2 cellular contexts compared by ENCODE assay signal in the genomic region with DNA sequence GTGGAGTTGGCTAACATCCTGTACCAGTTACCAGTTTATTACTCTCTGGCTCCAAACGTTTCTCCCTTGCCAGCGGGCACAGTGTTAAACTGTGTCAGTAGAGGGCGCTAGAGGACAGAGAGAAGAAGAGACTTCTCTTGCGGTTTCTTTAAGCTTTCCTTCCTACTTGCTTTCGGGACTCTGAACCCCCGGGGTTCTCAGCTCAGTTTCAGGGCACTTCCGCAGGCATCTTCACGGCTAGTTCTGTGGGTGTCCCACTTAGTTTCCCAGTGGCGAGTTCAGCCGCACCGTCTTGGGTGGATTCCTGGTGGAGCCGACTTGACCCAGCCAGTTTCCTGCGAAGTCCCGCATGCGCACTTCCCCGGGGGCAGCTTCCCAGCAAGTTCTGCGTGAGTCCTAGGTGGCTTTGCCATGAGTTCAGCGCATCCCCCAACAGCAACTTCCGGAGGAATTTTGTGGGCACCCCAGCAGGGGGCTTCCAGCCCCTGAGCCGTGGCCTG.
TF ChIP-seq lines count a peak whose summit lies in the region.

No MANE protein-coding gene starts in this region.

TF ChIP-seq in HEK293, 187 proteins besides CTCF, POLR2A, EP300 and RAD21 (continued from another document and continues in another):
- TF ChIP-seq ZBTB49 (tag by site-specific recombination; IDR thresholded peaks at IDR 0.05; ENCODE audit: low read depth) (no peak), YY2 (tag by site-specific recombination; IDR thresholded peaks at IDR 0.05) (no peak), HOXA7 (CRISPR knock-in tag; IDR thresholded peaks at IDR 0.05; ENCODE audit: borderline replicate concordance) (no peak), ZNF23 (tag by site-specific recombination; IDR thresholded peaks at IDR 0.05; ENCODE audit: borderline replicate concordance) (no peak), ZNF558 (tag by site-specific recombination; IDR thresholded peaks at IDR 0.05) (0 out of 2 replicates have a peak, but pooled peaks have one; percentile 30), ZNF324 (tag by site-specific recombination; IDR thresholded peaks at IDR 0.05) (0 out of 2 replicates have a peak, but pooled peaks have one; percentile 29), ZBTB6 (tag by site-specific recombination; IDR thresholded peaks at IDR 0.05) (no peak), ZNF146 (tag by site-specific recombination; IDR thresholded peaks at IDR 0.05) (no peak), SCRT2 (tag by site-specific recombination; IDR thresholded peaks at IDR 0.05) (no peak), PRDM1 (tag by site-specific recombination; IDR thresholded peaks at IDR 0.05) (peak; percentile 62), ZNF600 (tag by site-specific recombination; IDR thresholded peaks at IDR 0.05) (peak; percentile 31; the same call in 1 of the 2 replicates), ZBTB10 (tag by site-specific recombination; IDR thresholded peaks at IDR 0.05) (peak; percentile 84), ZNF777 (tag by site-specific recombination; IDR thresholded peaks at IDR 0.05; ENCODE audit: borderline replicate concordance) (no peak), ZIC2 (tag by site-specific recombination; IDR thresholded peaks at IDR 0.05) (0 out of 2 replicates have a peak, but pooled peaks have one; percentile 18), ZBTB17 (tag by site-specific recombination; IDR thresholded peaks at IDR 0.05) (0 out of 2 replicates have a peak, but pooled peaks have one; percentile 34), ZNF366 (tag by site-specific recombination; conservative IDR thresholded peaks at IDR 0.05) (peak; percentile 80), TRIM28 (IDR thresholded peaks at IDR 0.05; ENCODE audit: borderline replicate concordance, low read length) (peak; percentile 63), ZNF2 (tag by site-specific recombination; IDR thresholded peaks at IDR 0.05) (peak; percentile 33; the same call in 1 of the 2 replicates), ZBTB8A (tag by site-specific recombination; IDR thresholded peaks at IDR 0.05) (peak; percentile 26; the same call in 1 of the 2 replicates), ZNF561 (tag by site-specific recombination; IDR thresholded peaks at IDR 0.05; ENCODE audit: borderline replicate concordance) (peak; percentile 25; the same call in 1 of the 2 replicates), ZFHX2 (tag by site-specific recombination; conservative IDR thresholded peaks at IDR 0.05) (no peak), WT1 (tag by site-specific recombination; IDR thresholded peaks at IDR 0.05) (no peak), ZNF660 (tag by site-specific recombination; IDR thresholded peaks at IDR 0.05) (peak; percentile 86), IKZF3 (tag by site-specific recombination; IDR thresholded peaks at IDR 0.05) (peak; percentile 34), ZNF311 (tag by site-specific recombination; IDR thresholded peaks at IDR 0.05; ENCODE audit: borderline replicate concordance) (no peak)
- TF ChIP-seq, protein P1, sequence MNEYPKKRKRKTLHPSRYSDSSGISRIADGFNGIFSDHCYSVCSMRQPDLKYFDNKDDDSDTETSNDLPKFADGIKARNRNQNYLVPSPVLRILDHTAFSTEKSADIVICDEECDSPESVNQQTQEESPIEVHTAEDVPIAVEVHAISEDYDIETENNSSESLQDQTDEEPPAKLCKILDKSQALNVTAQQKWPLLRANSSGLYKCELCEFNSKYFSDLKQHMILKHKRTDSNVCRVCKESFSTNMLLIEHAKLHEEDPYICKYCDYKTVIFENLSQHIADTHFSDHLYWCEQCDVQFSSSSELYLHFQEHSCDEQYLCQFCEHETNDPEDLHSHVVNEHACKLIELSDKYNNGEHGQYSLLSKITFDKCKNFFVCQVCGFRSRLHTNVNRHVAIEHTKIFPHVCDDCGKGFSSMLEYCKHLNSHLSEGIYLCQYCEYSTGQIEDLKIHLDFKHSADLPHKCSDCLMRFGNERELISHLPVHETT (tag by site-specific recombination; IDR thresholded peaks at IDR 0.05), result no peak

TF ChIP-seq in GM12878, 131 proteins besides CTCF, POLR2A, EP300 and RAD21 (continued from another document):
- TF ChIP-seq NBN (IDR thresholded peaks at IDR 0.05), result peak; percentile 80
- TF ChIP-seq IKZF2 (IDR thresholded peaks at IDR 0.05), result peak; percentile 53 to 67
- TF ChIP-seq IRF3 (IDR thresholded peaks at IDR 0.05), result no peak
- TF ChIP-seq DPF2 (IDR thresholded peaks at IDR 0.05), result peak; percentile 60; the same call in 1 of the 2 replicates
- TF ChIP-seq IKZF1 (conservative IDR thresholded peaks at IDR 0.05), result peak; percentile 78
- TF ChIP-seq CBFB (IDR thresholded peaks at IDR 0.05; ENCODE audit: low read depth), result peak; percentile 93
- peak; percentile 97 for TF ChIP-seq RUNX3 (IDR thresholded peaks at IDR 0.05; ENCODE audit: low read length)
- no peak for TF ChIP-seq FOS (IDR thresholded peaks at IDR 0.05; ENCODE audit: borderline replicate concordance, extremely low read depth, insufficient read length)
- TF ChIP-seq MXI1 (IDR thresholded peaks at IDR 0.05; ENCODE audit: low read depth, low read length), result no peak
- TF ChIP-seq, protein P2, sequence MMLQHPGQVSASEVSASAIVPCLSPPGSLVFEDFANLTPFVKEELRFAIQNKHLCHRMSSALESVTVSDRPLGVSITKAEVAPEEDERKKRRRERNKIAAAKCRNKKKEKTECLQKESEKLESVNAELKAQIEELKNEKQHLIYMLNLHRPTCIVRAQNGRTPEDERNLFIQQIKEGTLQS (IDR thresholded peaks at IDR 0.05; ENCODE audit: borderline replicate concordance, extremely low read depth, low read depth, low read length), result no peak
- TF ChIP-seq MLLT1 (IDR thresholded peaks at IDR 0.05), result peak; percentile 63; the same call in 1 of the 2 replicates
- 0 out of 2 replicates have a peak, but pooled peaks have one; percentile 25 for TF ChIP-seq NR2F1 (conservative IDR thresholded peaks at IDR 0.05)
- no peak for TF ChIP-seq MYC (IDR thresholded peaks at IDR 0.05; ENCODE audit: insufficient read depth, insufficient read length, insufficient replicate concordance, low read length, severe bottlenecking)
- no peak for TF ChIP-seq KDM1A (IDR thresholded peaks at IDR 0.05; ENCODE audit: borderline replicate concordance)
- TF ChIP-seq POU2F2 (IDR thresholded peaks at IDR 0.05; ENCODE audit: borderline replicate concordance, low read depth, low read length), result 0 out of 3 replicates have a peak, but pooled peaks have one; percentile 66
- peak; percentile 47; the same call in 1 of the 2 replicates for TF ChIP-seq MTA2 (IDR thresholded peaks at IDR 0.05; ENCODE audit: low read depth)
- peak; percentile 32 for TF ChIP-seq MEF2B (IDR thresholded peaks at IDR 0.05; ENCODE audit: partially characterized antibody, poor library complexity, severe bottlenecking)
- TF ChIP-seq SMARCA5 (IDR thresholded peaks at IDR 0.05), result peak; percentile 38; the same call in 1 of the 2 replicates
- no peak for TF ChIP-seq BCL3 (IDR thresholded peaks at IDR 0.05; ENCODE audit: borderline replicate concordance, insufficient read depth, low read depth, low read length, poor library complexity, severe bottlenecking)
- TF ChIP-seq, protein P3, sequence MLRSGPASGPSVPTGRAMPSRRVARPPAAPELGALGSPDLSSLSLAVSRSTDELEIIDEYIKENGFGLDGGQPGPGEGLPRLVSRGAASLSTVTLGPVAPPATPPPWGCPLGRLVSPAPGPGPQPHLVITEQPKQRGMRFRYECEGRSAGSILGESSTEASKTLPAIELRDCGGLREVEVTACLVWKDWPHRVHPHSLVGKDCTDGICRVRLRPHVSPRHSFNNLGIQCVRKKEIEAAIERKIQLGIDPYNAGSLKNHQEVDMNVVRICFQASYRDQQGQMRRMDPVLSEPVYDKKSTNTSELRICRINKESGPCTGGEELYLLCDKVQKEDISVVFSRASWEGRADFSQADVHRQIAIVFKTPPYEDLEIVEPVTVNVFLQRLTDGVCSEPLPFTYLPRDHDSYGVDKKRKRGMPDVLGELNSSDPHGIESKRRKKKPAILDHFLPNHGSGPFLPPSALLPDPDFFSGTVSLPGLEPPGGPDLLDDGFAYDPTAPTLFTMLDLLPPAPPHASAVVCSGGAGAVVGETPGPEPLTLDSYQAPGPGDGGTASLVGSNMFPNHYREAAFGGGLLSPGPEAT (IDR thresholded peaks at IDR 0.05; ENCODE audit: low read depth), result peak; percentile 58; the same call in 1 of the 2 replicates
- TF ChIP-seq SPI1 (IDR thresholded peaks at IDR 0.05; ENCODE audit: borderline replicate concordance, insufficient read depth, low read depth, low read length), result 0 out of 2 replicates have a peak, but pooled peaks have one; percentile 17
- peak; percentile 33; the same call in 1 of the 2 replicates for TF ChIP-seq NRF1 (conservative IDR thresholded peaks at IDR 0.05; ENCODE audit: low read depth, low read length)
- TF ChIP-seq CHD2 (IDR thresholded peaks at IDR 0.05; ENCODE audit: borderline replicate concordance, low read depth, low read length), result 0 out of 2 replicates have a peak, but pooled peaks have one; percentile 33
- no peak for TF ChIP-seq ESRRA (IDR thresholded peaks at IDR 0.05; ENCODE audit: low read length)
- peak; percentile 75 for TF ChIP-seq SMC3 (IDR thresholded peaks at IDR 0.05; ENCODE audit: borderline replicate concordance, low read length)
- TF ChIP-seq STAT1 (conservative IDR thresholded peaks at IDR 0.05), result 0 out of 2 replicates have a peak, but pooled peaks have one; percentile 65
- TF ChIP-seq, protein P4, sequence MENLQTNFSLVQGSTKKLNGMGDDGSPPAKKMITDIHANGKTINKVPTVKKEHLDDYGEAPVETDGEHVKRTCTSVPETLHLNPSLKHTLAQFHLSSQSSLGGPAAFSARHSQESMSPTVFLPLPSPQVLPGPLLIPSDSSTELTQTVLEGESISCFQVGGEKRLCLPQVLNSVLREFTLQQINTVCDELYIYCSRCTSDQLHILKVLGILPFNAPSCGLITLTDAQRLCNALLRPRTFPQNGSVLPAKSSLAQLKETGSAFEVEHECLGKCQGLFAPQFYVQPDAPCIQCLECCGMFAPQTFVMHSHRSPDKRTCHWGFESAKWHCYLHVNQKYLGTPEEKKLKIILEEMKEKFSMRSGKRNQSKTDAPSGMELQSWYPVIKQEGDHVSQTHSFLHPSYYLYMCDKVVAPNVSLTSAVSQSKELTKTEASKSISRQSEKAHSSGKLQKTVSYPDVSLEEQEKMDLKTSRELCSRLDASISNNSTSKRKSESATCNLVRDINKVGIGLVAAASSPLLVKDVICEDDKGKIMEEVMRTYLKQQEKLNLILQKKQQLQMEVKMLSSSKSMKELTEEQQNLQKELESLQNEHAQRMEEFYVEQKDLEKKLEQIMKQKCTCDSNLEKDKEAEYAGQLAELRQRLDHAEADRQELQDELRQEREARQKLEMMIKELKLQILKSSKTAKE (IDR thresholded peaks at IDR 0.05; ENCODE audit: low read depth, poor library complexity, severe bottlenecking), result peak; percentile 66
- no peak for TF ChIP-seq POLR2AphosphoS5 (IDR thresholded peaks at IDR 0.05; ENCODE audit: low read length)
- TF ChIP-seq YY1 (IDR thresholded peaks at IDR 0.05; ENCODE audit: low read depth, low read length), result 0 out of 2 replicates have a peak, but pooled peaks have one; percentile 55
- peak; percentile 73; the same call in 1 of the 2 replicates for TF ChIP-seq GATAD2B (conservative IDR thresholded peaks at IDR 0.05; ENCODE audit: low read depth)
